ENCODE assay signal across 20 cellular contexts in genomic region chr7:27810186-27810585, GRCh38.
DNase-seq lines count a peak whose midpoint lies in the region; ATAC-seq and TF ChIP-seq lines count a peak whose summit lies in the region.
"Had no signal": no experiment of that assay in that cellular context is flagged by ENCODE, and none has a peak within 500 bp of the region (broad histone marks: within the 10 kb centered on the region; RNA-seq: fewer than 3 reads in every experiment).

No MANE protein-coding gene starts in this region.

- POLR2A ChIA-PET in CD8-positive, alpha-beta T cell (lab: Charles Lee) = no interaction called here

- CTCF ChIA-PET in CD8-positive, alpha-beta T cell (lab: Charles Lee) = no interaction called here

- no peaks in the 10 kb centered on the region for H3K27me3 Mint-ChIP-seq in CD8-positive, alpha-beta T cell (ENCODE audit: low read depth)
- no peaks in the 10 kb centered on the region for H3K27me3 Mint-ChIP-seq in activated T-helper 17 cell treated with anti-CD3 and anti-CD28 coated beads, Interleukin-2, amount 50 U/mL, for 72 hours
- no peaks in the 10 kb centered on the region for H3K27me3 Mint-ChIP-seq in effector memory CD8-positive, alpha-beta T cell
- H3K27me3 Mint-ChIP-seq: B cell; CD4-positive, alpha-beta T cell; CD8-positive, alpha-beta memory T cell had no signal

- TF ChIP-seq CTCF in CD8-positive, alpha-beta T cell (IDR thresholded peaks at IDR 0.05) = no peak

- H3K27ac ChIP-seq in CD8-positive, alpha-beta T cell (ENCODE audit: low read depth, low read length) = no peak overlapping the region
- H3K27ac ChIP-seq: 22Rv1; A549; BLaER1 treated with 17β-estradiol and CSF1 and Interleukin-3, amounts not matched to agents 10 nM and 100 nM; C4-2B had no signal

- no peak overlapping the region for H3K4me3 ChIP-seq in CD8-positive, alpha-beta T cell (ENCODE audit: low read depth, low read length)
- H3K4me3 ChIP-seq: A549; BLaER1 treated with 17β-estradiol and CSF1 and Interleukin-3, amounts not matched to agents 10 nM and 100 nM had no signal

- in situ Hi-C loops in SK-MEL-5 (cut with HindIII; ENCODE audit: low pct_unique_long_range_greater_than_20kb, low sequenced_read_pairs) = no loop called here

- H3K4me1 Mint-ChIP-seq in CD8-positive, alpha-beta T cell (ENCODE audit: low read depth) = peaks cover 15% of the 10 kb centered on the region
- H3K4me1 Mint-ChIP-seq in activated T-helper 17 cell treated with anti-CD3 and anti-CD28 coated beads, Interleukin-2, amount 50 U/mL, for 72 hours = peaks cover 12% of the 10 kb centered on the region
- H3K4me1 Mint-ChIP-seq in effector memory CD8-positive, alpha-beta T cell (ENCODE audit: low read depth in 2 of 2) = peaks cover 5 to 35% of the 10 kb centered on the region in 2 donors
- H3K4me1 Mint-ChIP-seq: B cell had no signal

- intact Hi-C loops in CD8-positive, alpha-beta T cell (cut with DNase I, micrococcal nuclease) = no loop called here

- H3K27me3 ChIP-seq in CD8-positive, alpha-beta T cell (ENCODE audit: insufficient read depth, low read length) = no peaks in the 10 kb centered on the region
- H3K27me3 ChIP-seq: BLaER1 treated with 17β-estradiol and CSF1 and Interleukin-3, amounts not matched to agents 10 nM and 100 nM had no signal

- no peak overlapping the region for H3K4me3 Mint-ChIP-seq in CD8-positive, alpha-beta T cell
- no peak overlapping the region for H3K4me3 Mint-ChIP-seq in activated T-helper 17 cell treated with anti-CD3 and anti-CD28 coated beads, Interleukin-2, amount 50 U/mL, for 72 hours
- no peak overlapping the region for H3K4me3 Mint-ChIP-seq in effector memory CD8-positive, alpha-beta T cell
- H3K4me3 Mint-ChIP-seq: B cell; CD4-positive, alpha-beta T cell; CD8-positive, alpha-beta memory T cell had no signal

- ATAC-seq in CD8-positive, alpha-beta T cell = no peak
- ATAC-seq in activated T-helper 17 cell treated with anti-CD3 and anti-CD28 coated beads, Interleukin-2, amount 50 U/mL, for 72 hours (replicated peaks) = no peak
- ATAC-seq in effector memory CD8-positive, alpha-beta T cell (replicated peaks) = no peak
- ATAC-seq in HG02798 (IDR thresholded peaks at IDR 0.05; ENCODE audit: poor library complexity, unreplicated experiment) (no peak), GM19023 (IDR thresholded peaks at IDR 0.05; ENCODE audit: unreplicated experiment) (no peak)
- ATAC-seq: A549 had no signal

- DNase-seq in CD8-positive, alpha-beta T cell = no peak
- DNase-seq in SK-MEL-5 (ENCODE audit: low read depth, low spot score) (peak; percentile 49), NOMO-1 treated with dmso at 0.1 percent for 144 hours (lab: John Stamatoyannopoulos, UW; ENCODE audit: unreplicated experiment) (no peak), NCI-H524 (lab: John Stamatoyannopoulos, UW) (no peak)
- no peak for DNase-seq in effector memory CD8-positive, alpha-beta T cell
- DNase-seq: AML-193; Caco-2; Calu3; CD4-positive, alpha-beta T cell; CD8-positive, alpha-beta memory T cell; DMS79 treated with DMSO at 0.1 percent for 48 hours; GF-D8 had no signal

- H3K36me3 Mint-ChIP-seq in CD8-positive, alpha-beta T cell = peaks cover 68% of the 10 kb centered on the region
- peaks cover 92% of the 10 kb centered on the region for H3K36me3 Mint-ChIP-seq in activated T-helper 17 cell treated with anti-CD3 and anti-CD28 coated beads, Interleukin-2, amount 50 U/mL, for 72 hours (ENCODE audit: low read depth)
- peaks cover 28% of the 10 kb centered on the region for H3K36me3 Mint-ChIP-seq in effector memory CD8-positive, alpha-beta T cell (ENCODE audit: insufficient read depth)

- H3K4me1 ChIP-seq in CD8-positive, alpha-beta T cell (ENCODE audit: insufficient read depth, low read length) = no peaks in the 10 kb centered on the region
- H3K4me1 ChIP-seq: Caco-2 had no signal

- no peaks in the 10 kb centered on the region for H3K36me3 ChIP-seq in CD8-positive, alpha-beta T cell (ENCODE audit: insufficient read depth, low read length)

- peak overlapping the region; percentile 52 for H3K27ac Mint-ChIP-seq in CD8-positive, alpha-beta T cell
- peak overlapping the region; percentile 4 for H3K27ac Mint-ChIP-seq in activated T-helper 17 cell treated with anti-CD3 and anti-CD28 coated beads, Interleukin-2, amount 50 U/mL, for 72 hours
- peak overlapping the region; percentile 50 to 52 for H3K27ac Mint-ChIP-seq in effector memory CD8-positive, alpha-beta T cell
- H3K27ac Mint-ChIP-seq: B cell; CD4-positive, alpha-beta T cell had no signal

- H3K9me3 ChIP-seq in CD8-positive, alpha-beta T cell (ENCODE audit: low read length) = no peaks in the 10 kb centered on the region
- H3K9me3 ChIP-seq: A549; BLaER1 treated with 17β-estradiol and CSF1 and Interleukin-3, amounts not matched to agents 10 nM and 100 nM; Caco-2 had no signal

- no peaks in the 10 kb centered on the region for H3K9me3 Mint-ChIP-seq in CD8-positive, alpha-beta T cell
- no peaks in the 10 kb centered on the region for H3K9me3 Mint-ChIP-seq in activated T-helper 17 cell treated with anti-CD3 and anti-CD28 coated beads, Interleukin-2, amount 50 U/mL, for 72 hours
- H3K9me3 Mint-ChIP-seq in effector memory CD8-positive, alpha-beta T cell = no peaks in the 10 kb centered on the region
- H3K9me3 Mint-ChIP-seq: CD4-positive, alpha-beta T cell; CD8-positive, alpha-beta memory T cell had no signal
